9 cellular contexts compared by ENCODE assay signal in the genomic region with DNA sequence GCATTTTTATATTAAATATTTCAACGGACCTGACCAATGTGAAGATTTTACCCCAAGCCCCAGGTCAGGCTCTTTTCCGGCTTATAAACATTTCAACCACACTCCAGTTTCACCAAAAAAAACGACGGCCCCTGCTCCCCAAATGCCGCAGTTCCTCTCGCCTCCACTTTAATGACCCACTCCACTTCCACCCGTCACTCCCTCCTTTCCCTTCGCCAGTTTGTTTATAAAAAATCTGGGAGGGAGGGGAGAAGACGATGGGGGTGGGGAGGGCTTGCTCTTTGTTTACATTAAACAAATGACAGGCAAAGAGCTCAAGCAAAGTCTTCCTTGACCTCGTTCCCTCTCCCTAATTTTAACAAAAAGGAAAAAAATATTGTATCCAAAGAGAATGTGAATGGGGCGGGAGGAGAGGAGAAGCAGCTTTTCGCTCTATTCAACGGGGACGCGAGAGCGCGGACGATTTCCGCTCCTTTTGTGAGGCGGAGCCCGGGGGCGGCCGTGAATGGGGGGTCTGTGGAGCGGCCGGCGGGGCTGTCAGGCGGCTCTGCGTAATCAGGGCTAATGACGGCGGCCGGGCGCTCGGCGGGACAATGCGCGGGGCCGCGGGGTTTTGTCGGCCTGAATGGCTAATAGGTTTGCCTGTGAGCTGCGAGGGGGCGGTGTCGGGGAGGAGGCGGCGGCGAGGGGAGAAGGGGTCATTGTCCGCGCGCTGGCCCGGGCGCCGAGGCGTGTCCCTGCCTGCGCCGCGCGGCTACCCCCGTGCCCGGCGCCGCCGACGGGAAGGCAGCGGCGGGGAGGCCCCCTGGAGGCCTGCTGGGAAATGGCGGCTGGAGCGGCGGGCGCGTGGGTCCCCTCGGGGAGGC. TPM values are rescaled to one million over a fixed set of nuclear protein-coding genes. Genes with fewer than 3 reads are reported as not detected.
DNase-seq lines count a peak whose midpoint lies in the region; ATAC-seq and TF ChIP-seq lines count a peak whose summit lies in the region.
"Had no signal": no experiment of that assay in that cellular context is flagged by ENCODE, and none has a peak within 500 bp of the region (broad histone marks: within the 10 kb centered on the region; RNA-seq: fewer than 3 reads in every experiment).

No MANE protein-coding gene starts in this region.

- H3K4me2 ChIP-seq in trophoblast cell (ENCODE audit: low read length) = peak overlapping the region; percentile 61

- H3K4me3 ChIP-seq in RWPE2 (ENCODE audit: severe bottlenecking) (peak overlapping the region; percentile 23), esophagus squamous epithelium (peak overlapping the region; percentile 5 to 58 (median 31)), trophoblast cell (ENCODE audit: low read depth, low read length) (peak overlapping the region; percentile 67)

- no peak overlapping the region for H3K18ac ChIP-seq in trophoblast cell (ENCODE audit: low read length)

- no peak overlapping the region for H2AK5ac ChIP-seq in trophoblast cell (ENCODE audit: low read length)

- no peaks in the 10 kb centered on the region for H3K79me1 ChIP-seq in trophoblast cell (ENCODE audit: low read length)

- whole genome bisulfite sequencing in esophagus squamous epithelium, 2 donors = 6 to 8% methylated on average over 20 to 21 of the region's 70 CpGs
- WGBS in trophoblast cell (ENCODE audit: extremely low coverage, insufficient coverage, insufficient read length) = no CpG with 5 or more reads among the region's 70 CpGs

- H2BK12ac ChIP-seq in trophoblast cell (ENCODE audit: low read length) = no peak overlapping the region

- H3K14ac ChIP-seq in trophoblast cell (ENCODE audit: low read length) = no peak overlapping the region

- H3K9me3 ChIP-seq in RWPE2 (ENCODE audit: severe bottlenecking) = no peaks in the 10 kb centered on the region
- peaks cover 0 to 5% (median 0%) of the 10 kb centered on the region in 3 donors for H3K9me3 ChIP-seq in esophagus squamous epithelium
- H3K9me3 ChIP-seq in trophoblast cell (ENCODE audit: insufficient read depth, low read depth, low read length) = no peaks in the 10 kb centered on the region

- no peak overlapping the region for H4K12ac ChIP-seq in trophoblast cell (ENCODE audit: low read depth, low read length)

- TF ChIP-seq CTCF in GM10266 (IDR thresholded peaks at IDR 0.05; ENCODE audit: control insufficient read depth, insufficient read depth, low read depth, missing control alignments) (peak; percentile 33), RWPE2 (IDR thresholded peaks at IDR 0.05; ENCODE audit: poor library complexity, severe bottlenecking) (peak; percentile 38), esophagus squamous epithelium (IDR thresholded peaks at IDR 0.05) (peak in 1 of 6 experiments; percentile 30)

- H2BK5ac ChIP-seq in trophoblast cell (ENCODE audit: low read depth, low read length, poor library complexity) = no peak overlapping the region

- no peak overlapping the region for H4K8ac ChIP-seq in trophoblast cell (ENCODE audit: low read depth, low read length)

- H3K79me2 ChIP-seq in trophoblast cell (ENCODE audit: control insufficient read depth, insufficient read depth, low read length, poor library complexity) = no peaks in the 10 kb centered on the region

- peak overlapping the region; percentile 43 for H2AFZ ChIP-seq in trophoblast cell (ENCODE audit: insufficient read depth, low read length, poor library complexity)

- H3K4me1 ChIP-seq in RWPE2 (ENCODE audit: insufficient read depth, poor library complexity, severe bottlenecking) = no peaks in the 10 kb centered on the region
- H3K4me1 ChIP-seq in esophagus squamous epithelium = peaks cover 14 to 39% (median 14%) of the 10 kb centered on the region in 3 donors
- peaks cover 0 to 2% of the 10 kb centered on the region in 2 experiments for H3K4me1 ChIP-seq in trophoblast cell (ENCODE audit: control insufficient read depth in 1 of 2, insufficient read depth in 2 of 2, low read length in 2 of 2)

- H3K27ac ChIP-seq in RWPE2 (ENCODE audit: poor library complexity, severe bottlenecking) = no peak overlapping the region
- no peak overlapping the region for H3K27ac ChIP-seq in esophagus squamous epithelium
- H3K27ac ChIP-seq in trophoblast cell (ENCODE audit: low read depth, low read length) = no peak overlapping the region

- no peak overlapping the region for H4K91ac ChIP-seq in trophoblast cell (ENCODE audit: low read depth, low read length)

- intact Hi-C loops in esophagus squamous epithelium (cut with DNase I) = no loop called here

- no peak overlapping the region for H3K23ac ChIP-seq in trophoblast cell (ENCODE audit: low read length)

- peak; percentile 76 for ATAC-seq in HG03354 (IDR thresholded peaks at IDR 0.05; ENCODE audit: poor library complexity, severe bottlenecking, unreplicated experiment)
- peak; percentile 60 for ATAC-seq in RWPE2 (ENCODE audit: low read depth)
- no peak for ATAC-seq in GM18858 (IDR thresholded peaks at IDR 0.05; ENCODE audit: unreplicated experiment)
- no peak for ATAC-seq in HG02981 (IDR thresholded peaks at IDR 0.05; ENCODE audit: unreplicated experiment)

- no peak overlapping the region for H2BK120ac ChIP-seq in trophoblast cell (ENCODE audit: insufficient read depth, low read length, poor library complexity)

- H3K27me3 ChIP-seq in RWPE2 (ENCODE audit: insufficient read depth, poor library complexity, severe bottlenecking) = peaks cover 95% of the 10 kb centered on the region
- peaks cover 8 to 97% (median 37%) of the 10 kb centered on the region in 4 donors for H3K27me3 ChIP-seq in esophagus squamous epithelium
- H3K27me3 ChIP-seq in trophoblast cell (ENCODE audit: insufficient read depth, low read length) = peaks cover 61% of the 10 kb centered on the region

- no peak overlapping the region for H3K4ac ChIP-seq in trophoblast cell (ENCODE audit: low read depth, low read length)

- H3K36me3 ChIP-seq in RWPE2 (ENCODE audit: low read depth) (no peaks in the 10 kb centered on the region), esophagus squamous epithelium (no peaks in the 10 kb centered on the region), trophoblast cell (ENCODE audit: control insufficient read depth in 1 of 2, insufficient read depth in 2 of 2, low read length in 2 of 2) (no peaks in the 10 kb centered on the region)

- H3K9ac ChIP-seq in trophoblast cell (ENCODE audit: low read length) = no peak overlapping the region

- TF ChIP-seq POLR2A in esophagus squamous epithelium (IDR thresholded peaks at IDR 0.05) = no peak

- peak; percentile 60 for DNase-seq in GM10266 (ENCODE audit: extremely low spot score)
- no peak for DNase-seq in RWPE2 (ENCODE audit: low spot score)
- no peak for DNase-seq in esophagus squamous epithelium (lab: John Stamatoyannopoulos, UW)
- peak in 1 of 2 donors; percentile 6 for DNase-seq in trophoblast cell
- no peak for DNase-seq in SKM-1 (lab: John Stamatoyannopoulos, UW; ENCODE audit: unreplicated experiment)

RNA-seq across cellular contexts. Expression of a gene that starts 5.7 kb away (rescaled TPM):
- total RNA-seq in esophagus squamous epithelium = not detected
- not detected in 2 replicates for polyA plus RNA-seq in trophoblast cell (2013)
- total RNA-seq: T-helper 2 cell treated with Interferon-gamma antibody and Interleukin-4, amounts not matched to agents 100 ng/mL and 5 ng/mL, for 36 hours had no signal

RNA-seq across cellular contexts. Expression of a gene that starts 28.7 kb away (rescaled TPM):
- total RNA-seq in esophagus squamous epithelium = not detected
- 0.08 and 0.12 TPM in 2 replicates for polyA plus RNA-seq in trophoblast cell (2013)
- total RNA-seq: T-helper 2 cell treated with Interferon-gamma antibody and Interleukin-4, amounts not matched to agents 100 ng/mL and 5 ng/mL, for 36 hours had no signal

Comparison
In these comparisons a context has a peak if more than half of its experiments do, and no peak if none do; other contexts are left out.
1. ATAC-seq: peak in HG03354 (single experiment) and RWPE2 (single experiment); none in GM18858 (single experiment) and HG02981 (single experiment).
2. Peak in every context shown above with its lines, with median percentiles within 50 percentile points of each other: H3K4me3 ChIP-seq.